18 cellular contexts compared by ENCODE assay signal in genomic region chr7:41786324-41786723, GRCh38.
"Had no signal": no experiment of that assay in that cellular context is flagged by ENCODE, and none has a peak within 500 bp of the region (broad histone marks: within the 10 kb centered on the region; RNA-seq: fewer than 3 reads in every experiment).

No MANE protein-coding gene starts in this region.

- H3K27ac Mint-ChIP-seq: naive thymus-derived CD8-positive, alpha-beta T cell; progenitor cell of endocrine pancreas; stimulated activated effector memory CD8-positive, alpha-beta T cell treated with anti-CD3 and anti-CD28 coated beads, Interleukin-12 subunit alpha, Interleukin-12 subunit beta, amount 100 ng/mL, for 72 hours; stimulated activated naive CD8-positive, alpha-beta T cell treated with anti-CD3 and anti-CD28 coated beads, Interleukin-15, Interleukin-2, amounts not matched to agents 100 ng/mL and 50 ng/mL, for 24 hours had no signal

- H3K4me3 Mint-ChIP-seq: naive thymus-derived CD8-positive, alpha-beta T cell; neural crest cell; stimulated activated effector memory CD8-positive, alpha-beta T cell treated with anti-CD3 and anti-CD28 coated beads, Interleukin-12 subunit alpha, Interleukin-12 subunit beta, amount 100 ng/mL, for 72 hours; stimulated activated naive CD8-positive, alpha-beta T cell treated with anti-CD3 and anti-CD28 coated beads, Interleukin-15, Interleukin-2, amounts not matched to agents 100 ng/mL and 50 ng/mL, for 24 hours had no signal

- H3K27me3 ChIP-seq: heart left ventricle, pancreas, testis, transverse colon had no signal

- H3K4me1 Mint-ChIP-seq: naive thymus-derived CD8-positive, alpha-beta T cell; stimulated activated effector memory CD8-positive, alpha-beta T cell treated with anti-CD3 and anti-CD28 coated beads, Interleukin-12 subunit alpha, Interleukin-12 subunit beta, amount 100 ng/mL, for 72 hours had no signal

- H3K27me3 Mint-ChIP-seq: progenitor cell of endocrine pancreas had no signal

- H3K36me3 Mint-ChIP-seq: naive thymus-derived CD8-positive, alpha-beta T cell; stimulated activated effector memory CD8-positive, alpha-beta T cell treated with anti-CD3 and anti-CD28 coated beads, Interleukin-12 subunit alpha, Interleukin-12 subunit beta, amount 100 ng/mL, for 72 hours had no signal

- H3K36me3 ChIP-seq: heart left ventricle, pancreas, transverse colon had no signal

- ATAC-seq: esophagus mucosa; heart left ventricle; mucosa of descending colon; naive thymus-derived CD8-positive, alpha-beta T cell; right cardiac atrium; stimulated activated effector memory CD8-positive, alpha-beta T cell treated with anti-CD3 and anti-CD28 coated beads, Interleukin-12 subunit alpha, Interleukin-12 subunit beta, amount 100 ng/mL, for 72 hours had no signal

- H3K9me3 Mint-ChIP-seq: naive thymus-derived CD8-positive, alpha-beta T cell; neural crest cell; stimulated activated effector memory CD8-positive, alpha-beta T cell treated with anti-CD3 and anti-CD28 coated beads, Interleukin-12 subunit alpha, Interleukin-12 subunit beta, amount 100 ng/mL, for 72 hours; stimulated activated naive CD8-positive, alpha-beta T cell treated with anti-CD3 and anti-CD28 coated beads, Interleukin-15, Interleukin-2, amounts not matched to agents 100 ng/mL and 50 ng/mL, for 24 hours had no signal

- H3K4me1 ChIP-seq: pancreas, transverse colon had no signal

- H3K9me3 ChIP-seq: heart left ventricle, mucosa of descending colon, pancreas, testis, transverse colon had no signal

- DNase-seq: effector memory CD4-positive, alpha-beta T cell; heart left ventricle; hippocampal formation; kidney glomerular epithelial cell; mucosa of descending colon; naive thymus-derived CD8-positive, alpha-beta T cell; pancreas; right cardiac atrium; small intestine; stimulated activated CD4-positive, alpha-beta T cell treated with anti-CD3 and anti-CD28 coated beads, Interleukin-4, amount 100 ng/mL, for 1 hour; stimulated activated CD8-positive, alpha-beta memory T cell treated with anti-CD3 and anti-CD28 coated beads, Interleukin-4, amount 100 ng/mL, for 48 hours; transverse colon had no signal

- H3K27ac ChIP-seq: heart left ventricle, pancreas, transverse colon had no signal

- H3K4me3 ChIP-seq: heart left ventricle, mucosa of descending colon, pancreas, testis, transverse colon had no signal
